ENCODE assay signal across 8 cellular contexts in the genomic region with DNA sequence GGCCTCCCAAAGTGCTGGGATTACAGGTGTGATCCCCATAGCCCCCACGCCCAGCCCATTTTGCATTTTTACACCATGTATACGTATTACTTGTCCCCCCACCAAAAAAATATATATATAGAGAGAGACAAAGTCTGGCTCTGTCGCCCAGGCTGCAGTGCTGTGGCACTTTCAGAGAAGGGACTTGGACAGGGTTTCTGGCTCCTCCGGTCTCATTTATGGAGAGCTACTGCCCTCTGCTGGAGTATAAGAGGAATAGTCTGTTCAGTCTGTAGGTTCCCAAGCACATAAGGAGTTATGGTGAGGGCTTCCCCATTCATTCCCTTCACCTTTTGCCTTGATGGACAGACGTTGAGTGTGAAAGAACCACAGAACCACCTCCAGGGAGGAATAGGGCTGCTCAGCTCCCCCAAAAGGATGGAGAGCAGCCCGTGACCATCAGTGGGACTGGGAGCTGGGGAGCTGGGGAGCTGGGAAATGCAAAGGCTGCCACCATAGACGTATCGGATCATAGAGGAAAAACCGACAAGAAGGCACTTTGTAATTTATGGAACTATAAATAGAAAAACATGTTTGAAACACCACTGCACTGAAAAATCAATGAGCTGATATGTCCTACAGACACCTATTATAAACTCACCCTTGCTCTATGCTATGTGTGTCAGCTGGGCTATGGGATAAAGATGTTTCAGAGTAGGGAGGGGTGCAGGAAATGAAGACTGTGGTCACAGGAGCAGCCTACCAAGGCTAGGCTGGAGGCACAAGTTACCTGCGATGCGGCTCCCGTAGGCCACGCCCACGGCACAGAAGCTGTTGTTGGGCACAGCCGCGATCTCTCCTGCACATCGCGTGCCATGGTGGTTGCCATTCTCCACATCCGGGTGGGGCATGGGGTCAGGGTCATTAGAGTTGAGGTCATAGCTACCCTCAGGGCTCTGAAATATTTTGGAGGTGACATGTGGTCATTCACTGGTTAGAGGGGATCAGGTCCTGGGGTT. TPM values are rescaled to one million over a fixed set of nuclear protein-coding genes. Genes with fewer than 3 reads are reported as not detected.
DNase-seq lines count a peak whose midpoint lies in the region; ATAC-seq and TF ChIP-seq lines count a peak whose summit lies in the region.

No MANE protein-coding gene starts in this region.

- peaks cover 7 to 11% of the 10 kb centered on the region in 2 experiments for H3K4me1 ChIP-seq in neutrophil (ENCODE audit: control insufficient read depth in 1 of 2, insufficient read depth in 1 of 2, low read depth in 1 of 2, low read length in 1 of 2)

- H3K9me3 ChIP-seq in neutrophil = no peaks in the 10 kb centered on the region

- H3K36me3 Mint-ChIP-seq in activated T-helper 1 cell treated with anti-CD3 and anti-CD28 coated beads, Interleukin-12 subunit alpha, Interleukin-12 subunit beta, Interleukin-2, Interleukin-4 antibody, amounts not matched to agents 30 ng/mL and 10 ng/mL and 1 ng/mL, durations not matched to agents 14 hours and 24 hours and 36 hours (ENCODE audit: low read depth) = peaks cover 60% of the 10 kb centered on the region

- H3K9me3 Mint-ChIP-seq in activated T-helper 1 cell treated with anti-CD3 and anti-CD28 coated beads, Interleukin-12 subunit alpha, Interleukin-12 subunit beta, Interleukin-2, Interleukin-4 antibody, amounts not matched to agents 30 ng/mL and 10 ng/mL and 1 ng/mL, durations not matched to agents 14 hours and 24 hours and 36 hours = no peaks in the 10 kb centered on the region

- intact Hi-C loops in activated T-helper 1 cell treated with anti-CD3 and anti-CD28 coated beads, Interleukin-12 subunit alpha, Interleukin-12 subunit beta, Interleukin-2, Interleukin-4 antibody, amounts not matched to agents 30 ng/mL and 10 ng/mL and 1 ng/mL, durations not matched to agents 14 hours and 24 hours and 36 hours (cut with micrococcal nuclease) = loop anchor here (1.0 to 2.0 kb wide), 5 partner anchors 45 to 494 kb away; partner anchors contain the start of gene APOA5

- H3K4me3 Mint-ChIP-seq in activated T-helper 1 cell treated with anti-CD3 and anti-CD28 coated beads, Interleukin-12 subunit alpha, Interleukin-12 subunit beta, Interleukin-2, Interleukin-4 antibody, amounts not matched to agents 30 ng/mL and 10 ng/mL and 1 ng/mL, durations not matched to agents 14 hours and 24 hours and 36 hours = no peak overlapping the region

- peaks cover 36% of the 10 kb centered on the region for H3K4me1 Mint-ChIP-seq in activated T-helper 1 cell treated with anti-CD3 and anti-CD28 coated beads, Interleukin-12 subunit alpha, Interleukin-12 subunit beta, Interleukin-2, Interleukin-4 antibody, amounts not matched to agents 30 ng/mL and 10 ng/mL and 1 ng/mL, durations not matched to agents 14 hours and 24 hours and 36 hours (ENCODE audit: low read depth)

- H3K27me3 ChIP-seq in neutrophil = no peaks in the 10 kb centered on the region

- in situ Hi-C loops in GM13977 (cut with MboI; ENCODE audit: low pct_unique_long_range_greater_than_20kb, low sequenced_read_pairs, unreplicated experiment) = no loop called here

- TF ChIP-seq CTCF in GM13977 (IDR thresholded peaks at IDR 0.05; ENCODE audit: extremely low read depth, insufficient read depth, missing control alignments) (peak; percentile 80), foreskin fibroblast (IDR thresholded peaks at IDR 0.05; ENCODE audit: low read depth, low read length) (peak; percentile 72), neutrophil (IDR thresholded peaks at IDR 0.05) (peak; percentile 70)

- H3K4me3 ChIP-seq in foreskin fibroblast (ENCODE audit: low read depth in 1 of 2, low read length in 2 of 2) (no peak overlapping the region), neutrophil (ENCODE audit: low read depth in 1 of 2, low read length in 1 of 2) (no peak overlapping the region)

- H3K27ac Mint-ChIP-seq in activated T-helper 1 cell treated with anti-CD3 and anti-CD28 coated beads, Interleukin-12 subunit alpha, Interleukin-12 subunit beta, Interleukin-2, Interleukin-4 antibody, amounts not matched to agents 30 ng/mL and 10 ng/mL and 1 ng/mL, durations not matched to agents 14 hours and 24 hours and 36 hours = peak overlapping the region; percentile 31

- no peak for ATAC-seq in HG03196 (IDR thresholded peaks at IDR 0.05; ENCODE audit: unreplicated experiment)

- TF ChIP-seq RAD21 in Ishikawa (IDR thresholded peaks at IDR 0.05; ENCODE audit: low read depth) = peak; percentile 88

- peak; percentile 75 for DNase-seq in AG08396 (ENCODE audit: low spot score)
- DNase-seq in GM13977 (ENCODE audit: low spot score) = peak; percentile 79
- DNase-seq in NOMO-1 (lab: John Stamatoyannopoulos, UW; ENCODE audit: unreplicated experiment in 2 of 2) = peak; percentile 46 to 79
- DNase-seq in activated T-helper 1 cell treated with anti-CD3 and anti-CD28 coated beads, Interleukin-12 subunit alpha, Interleukin-12 subunit beta, Interleukin-2, Interleukin-4 antibody, amounts not matched to agents 30 ng/mL and 10 ng/mL and 1 ng/mL, durations not matched to agents 14 hours and 24 hours and 36 hours (ENCODE audit: low spot score) = peak; percentile 14
- peak; percentile 59 to 85 for DNase-seq in foreskin fibroblast

- TF ChIP-seq EP300 in Ishikawa (IDR thresholded peaks at IDR 0.05; ENCODE audit: borderline replicate concordance) = no peak

- no peaks in the 10 kb centered on the region for H3K27me3 Mint-ChIP-seq in activated T-helper 1 cell treated with anti-CD3 and anti-CD28 coated beads, Interleukin-12 subunit alpha, Interleukin-12 subunit beta, Interleukin-2, Interleukin-4 antibody, amounts not matched to agents 30 ng/mL and 10 ng/mL and 1 ng/mL, durations not matched to agents 14 hours and 24 hours and 36 hours (ENCODE audit: insufficient read depth)

- H3K36me3 ChIP-seq in neutrophil = peaks cover 78% of the 10 kb centered on the region

- no peak overlapping the region for H3K27ac ChIP-seq in neutrophil

TF ChIP-seq in Ishikawa, 13 proteins besides CTCF, POLR2A, EP300 and RAD21:
- TF ChIP-seq TEAD4 (IDR thresholded peaks at IDR 0.05) (no peak), REST (IDR thresholded peaks at IDR 0.05; ENCODE audit: low read depth) (no peak), YY1 (IDR thresholded peaks at IDR 0.05; ENCODE audit: low read depth) (no peak), FOXM1 (IDR thresholded peaks at IDR 0.05; ENCODE audit: borderline replicate concordance, low read depth) (no peak)

RNA-seq across cellular contexts. Expression of gene PCSK7, which starts 5.2 kb away (rescaled TPM):
- total RNA-seq in activated T-helper 1 cell treated with anti-CD3 and anti-CD28 coated beads, Interleukin-12 subunit alpha, Interleukin-12 subunit beta, Interleukin-2, Interleukin-4 antibody, amounts not matched to agents 30 ng/mL and 10 ng/mL and 1 ng/mL, durations not matched to agents 14 hours and 24 hours and 36 hours = 151 and 154 TPM in 2 replicates

RNA-seq across cellular contexts. Expression of gene RNF214, which starts 5.8 kb away (rescaled TPM):
- 18.5 and 26.3 TPM in 2 replicates for total RNA-seq in activated T-helper 1 cell treated with anti-CD3 and anti-CD28 coated beads, Interleukin-12 subunit alpha, Interleukin-12 subunit beta, Interleukin-2, Interleukin-4 antibody, amounts not matched to agents 30 ng/mL and 10 ng/mL and 1 ng/mL, durations not matched to agents 14 hours and 24 hours and 36 hours

RNA-seq across cellular contexts. Expression of gene TAGLN, which starts 27.5 kb away (rescaled TPM):
- total RNA-seq in activated T-helper 1 cell treated with anti-CD3 and anti-CD28 coated beads, Interleukin-12 subunit alpha, Interleukin-12 subunit beta, Interleukin-2, Interleukin-4 antibody, amounts not matched to agents 30 ng/mL and 10 ng/mL and 1 ng/mL, durations not matched to agents 14 hours and 24 hours and 36 hours = 2.9 and 4.6 TPM in 2 replicates

RNA-seq across cellular contexts. Expression of gene SIDT2, which starts 48.1 kb away (rescaled TPM):
- 24.3 and 32.2 TPM in 2 replicates for total RNA-seq in activated T-helper 1 cell treated with anti-CD3 and anti-CD28 coated beads, Interleukin-12 subunit alpha, Interleukin-12 subunit beta, Interleukin-2, Interleukin-4 antibody, amounts not matched to agents 30 ng/mL and 10 ng/mL and 1 ng/mL, durations not matched to agents 14 hours and 24 hours and 36 hours

Comparison
In these comparisons a context has a peak if more than half of its experiments do, and no peak if none do; other contexts are left out.
1. DNase-seq: peak in every context shown above with its lines; median percentile 79 in GM13977; 75 in AG08396; 72 in foreskin fibroblast; 62 in NOMO-1; 14 in activated T-helper 1 cell treated with anti-CD3 and anti-CD28 coated beads, Interleukin-12 subunit alpha, Interleukin-12 subunit beta, Interleukin-2, Interleukin-4 antibody, amounts not matched to agents 30 ng/mL and 10 ng/mL and 1 ng/mL, durations not matched to agents 14 hours and 24 hours and 36 hours.